1 cellular context compared by ENCODE assay signal in the genomic region with DNA sequence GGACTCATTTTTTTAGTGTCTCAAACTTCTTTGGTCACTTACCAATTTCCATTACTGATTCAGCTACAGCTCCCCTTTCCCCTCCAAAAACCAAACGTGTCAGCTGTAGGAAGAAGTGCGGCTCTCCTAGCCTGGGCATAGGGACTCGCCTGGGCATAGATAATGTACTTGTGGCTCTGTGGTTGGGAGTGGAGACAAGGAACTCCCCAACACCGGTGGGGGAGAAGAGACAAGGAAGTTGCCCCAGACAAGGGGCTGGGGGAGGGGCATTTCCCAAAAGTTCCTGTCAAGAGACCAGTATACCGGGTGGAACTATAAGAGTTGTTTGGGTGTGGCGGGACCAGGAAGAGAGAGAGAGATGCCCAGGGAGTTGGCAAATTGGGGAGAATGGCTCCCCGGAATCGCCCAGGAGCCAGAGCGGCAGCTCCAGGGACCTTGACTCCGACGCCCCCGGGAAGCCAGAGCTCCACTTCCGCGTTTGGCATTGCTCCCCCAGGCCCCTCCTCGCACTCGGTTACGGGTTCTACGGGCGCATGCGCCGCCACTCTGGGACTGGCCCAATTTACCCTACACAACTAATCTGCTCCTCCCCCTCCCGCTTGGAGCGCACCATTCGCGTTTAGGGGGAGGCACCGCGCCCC.
TF ChIP-seq lines count a peak whose summit lies in the region.

No MANE protein-coding gene starts in this region.

TF ChIP-seq in IMR-90, 13 proteins besides CTCF, POLR2A, EP300 and RAD21:
- TF ChIP-seq MXI1 (IDR thresholded peaks at IDR 0.05; ENCODE audit: borderline replicate concordance, low read depth, low read length), result peak; percentile 40; the same call in 1 of the 2 replicates
- TF ChIP-seq, protein P1, sequence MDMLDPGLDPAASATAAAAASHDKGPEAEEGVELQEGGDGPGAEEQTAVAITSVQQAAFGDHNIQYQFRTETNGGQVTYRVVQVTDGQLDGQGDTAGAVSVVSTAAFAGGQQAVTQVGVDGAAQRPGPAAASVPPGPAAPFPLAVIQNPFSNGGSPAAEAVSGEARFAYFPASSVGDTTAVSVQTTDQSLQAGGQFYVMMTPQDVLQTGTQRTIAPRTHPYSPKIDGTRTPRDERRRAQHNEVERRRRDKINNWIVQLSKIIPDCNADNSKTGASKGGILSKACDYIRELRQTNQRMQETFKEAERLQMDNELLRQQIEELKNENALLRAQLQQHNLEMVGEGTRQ (IDR thresholded peaks at IDR 0.05; ENCODE audit: low read depth, low read length), result no peak
